Comparison of ENCODE assay signal across 10 cellular contexts in the genomic region with DNA sequence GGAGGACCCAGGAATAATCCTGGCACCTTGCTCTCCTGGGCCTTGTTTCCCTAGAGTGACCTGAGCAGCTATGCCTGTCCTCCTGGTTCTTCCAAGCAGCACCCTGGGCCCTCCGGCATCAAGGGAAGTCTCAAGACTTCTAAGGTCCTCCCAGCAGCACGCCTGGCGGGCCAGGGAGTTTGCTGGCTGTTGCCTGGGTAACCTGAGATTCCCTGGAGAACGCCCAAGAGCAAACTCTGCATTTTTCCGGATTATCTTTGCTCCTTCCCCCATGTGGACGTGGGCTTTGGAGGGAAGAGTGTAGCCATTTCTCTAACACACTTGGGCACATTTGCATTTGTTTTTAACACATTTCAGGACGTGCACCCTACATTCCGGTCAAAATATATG.
A peak's percentile ranks its signal among the peaks of the same experiment; 100 is the strongest.
DNase-seq lines count a peak whose midpoint lies in the region; ATAC-seq and TF ChIP-seq lines count a peak whose summit lies in the region.
"Had no signal": no experiment of that assay in that cellular context is flagged by ENCODE, and none has a peak within 500 bp of the region (broad histone marks: within the 10 kb centered on the region; RNA-seq: fewer than 3 reads in every experiment).

No MANE protein-coding gene starts in this region.

- H3K4me2 ChIP-seq in trophoblast cell (ENCODE audit: low read length): no peak overlapping the region

- H3K14ac ChIP-seq in trophoblast cell (ENCODE audit: low read length): no peak overlapping the region

- H3K4me1 ChIP-seq in heart left ventricle (peaks cover 0 to 32% (median 15%) of the 10 kb centered on the region in 12 donors), trophoblast cell (ENCODE audit: control insufficient read depth in 1 of 2, insufficient read depth in 2 of 2, low read length in 2 of 2) (peaks cover 8% of the 10 kb centered on the region in 2 experiments)

- WGBS in heart left ventricle, 4 donors: 56 to 73% (median 66%) methylated on average over 8 of the region's 8 CpGs
- no CpG with 5 or more reads among the region's 8 CpGs for WGBS in trophoblast cell (ENCODE audit: extremely low coverage, insufficient coverage, insufficient read length)

- no peak overlapping the region for H4K91ac ChIP-seq in trophoblast cell (ENCODE audit: low read depth, low read length)

- no peak overlapping the region for H2BK120ac ChIP-seq in trophoblast cell (ENCODE audit: insufficient read depth, low read length, poor library complexity)

- no peaks in the 10 kb centered on the region for H3K36me3 ChIP-seq in heart left ventricle
- H3K36me3 ChIP-seq in trophoblast cell (ENCODE audit: control insufficient read depth in 1 of 2, insufficient read depth in 2 of 2, low read length in 2 of 2): no peaks in the 10 kb centered on the region

- H4K8ac ChIP-seq in trophoblast cell (ENCODE audit: low read depth, low read length): no peak overlapping the region

- no peak overlapping the region for H2BK12ac ChIP-seq in trophoblast cell (ENCODE audit: low read length)

- DNase-seq in Daoy (ENCODE audit: low read depth): peak; percentile 40
- DNase-seq in SK-N-DZ (ENCODE audit: low spot score): peak; percentile 50
- DNase-seq in heart left ventricle: peak; percentile 52 to 81 (median 63)
- DNase-seq in trophoblast cell: peak; percentile 58 to 68
- DNase-seq in activated CD8-positive, alpha-beta memory T cell treated with anti-CD3 and anti-CD28 coated beads, Interleukin-2, amount 50 U/mL, for 48 hours: no peak
- DNase-seq in stimulated activated CD4-positive, alpha-beta T cell treated with anti-CD3 and anti-CD28 coated beads, Interleukin-1b, Interleukin-23, amount 100 ng/mL, for 48 hours: no peak
- DNase-seq in activated CD8-positive, alpha-beta memory T cell treated with anti-CD3 and anti-CD28 coated beads for 24 hours: no peak
- no peak for DNase-seq in central memory CD4-positive, alpha-beta T cell
- DNase-seq: mammary epithelial cell had no signal

- H2AFZ ChIP-seq in trophoblast cell (ENCODE audit: insufficient read depth, low read length, poor library complexity): no peak overlapping the region

- no peak overlapping the region for H3K9ac ChIP-seq in trophoblast cell (ENCODE audit: low read length)

- H3K79me2 ChIP-seq in trophoblast cell (ENCODE audit: control insufficient read depth, insufficient read depth, low read length, poor library complexity): no peaks in the 10 kb centered on the region

- no peak overlapping the region for H3K23ac ChIP-seq in trophoblast cell (ENCODE audit: low read length)

- H3K18ac ChIP-seq in trophoblast cell (ENCODE audit: low read length): no peak overlapping the region

- no peak overlapping the region for H4K12ac ChIP-seq in trophoblast cell (ENCODE audit: low read depth, low read length)

- TF ChIP-seq CTCF in heart left ventricle (IDR thresholded peaks at IDR 0.05): no peak

- H3K27ac ChIP-seq in heart left ventricle (peak overlapping the region in 8 of 12 donors; percentile 8 to 72 (median 52)), trophoblast cell (ENCODE audit: low read depth, low read length) (no peak overlapping the region)

- H3K4me3 ChIP-seq in heart left ventricle (peak overlapping the region in 3 of 12 donors; percentile 6 to 17 (median 10)), trophoblast cell (ENCODE audit: low read depth, low read length) (no peak overlapping the region)

- no peak overlapping the region for H3K4ac ChIP-seq in trophoblast cell (ENCODE audit: low read depth, low read length)

- H2AK5ac ChIP-seq in trophoblast cell (ENCODE audit: low read length): no peak overlapping the region

- no peak for TF ChIP-seq POLR2A in heart left ventricle (IDR thresholded peaks at IDR 0.05)

- H3K79me1 ChIP-seq in trophoblast cell (ENCODE audit: low read length): no peaks in the 10 kb centered on the region

- intact Hi-C loops in heart left ventricle (cut with DNase I): loop anchor here in 2 of 10 donors (10.0 kb wide), 2 partner anchors 65 to 255 kb away; no protein-coding TSS in a partner anchor

- peak; percentile 17 to 68 (median 56) for ATAC-seq in heart left ventricle
- ATAC-seq: HCT116 had no signal

- H2BK5ac ChIP-seq in trophoblast cell (ENCODE audit: low read depth, low read length, poor library complexity): no peak overlapping the region

- H3K27me3 ChIP-seq in heart left ventricle (no peaks in the 10 kb centered on the region), trophoblast cell (ENCODE audit: insufficient read depth, low read length) (no peaks in the 10 kb centered on the region)

- H3K9me3 ChIP-seq in heart left ventricle (no peaks in the 10 kb centered on the region), trophoblast cell (ENCODE audit: insufficient read depth, low read depth, low read length) (no peaks in the 10 kb centered on the region)

Comparison
In these comparisons a context has a peak if more than half of its experiments do, and no peak if none do; other contexts are left out.
1. DNase-seq: peak in Daoy (single experiment), SK-N-DZ (single experiment), heart left ventricle (5 of 5) and trophoblast cell (2 of 2); none in activated CD8-positive, alpha-beta memory T cell treated with anti-CD3 and anti-CD28 coated beads, Interleukin-2, amount 50 U/mL, for 48 hours (single experiment), stimulated activated CD4-positive, alpha-beta T cell treated with anti-CD3 and anti-CD28 coated beads, Interleukin-1b, Interleukin-23, amount 100 ng/mL, for 48 hours (single experiment), activated CD8-positive, alpha-beta memory T cell treated with anti-CD3 and anti-CD28 coated beads for 24 hours (single experiment) and central memory CD4-positive, alpha-beta T cell (single experiment).